ENCODE assay signal across 8 cellular contexts in genomic region chr19:2618611-2619010, GRCh38.
DNase-seq lines count a peak whose midpoint lies in the region; ATAC-seq, FAIRE-seq and TF ChIP-seq lines count a peak whose summit lies in the region.

No MANE protein-coding gene starts in this region.

- H3K9ac ChIP-seq in PC-3 (ENCODE audit: low read length), result peak overlapping the region; percentile 21; the same call in 1 of the 2 replicates
- no peak overlapping the region for H3K9ac ChIP-seq in keratinocyte (ENCODE audit: control insufficient read depth, extremely low read depth, insufficient read depth, low read length)

- H3K79me2 ChIP-seq in PC-3 (ENCODE audit: low read length), result no peaks in the 10 kb centered on the region
- H3K79me2 ChIP-seq in keratinocyte (ENCODE audit: control insufficient read depth, insufficient read depth, low read length), result no peaks in the 10 kb centered on the region

- H3K4me3 ChIP-seq in PC-3 (ENCODE audit: low read length) (no peak overlapping the region), keratinocyte (ENCODE audit: control insufficient read depth in 2 of 3, extremely low read depth in 1 of 3, insufficient read depth in 2 of 3, low read depth in 1 of 3, low read length in 3 of 3) (no peak overlapping the region), Caco-2 (ENCODE audit: low read depth, low read length) (no peak overlapping the region)

- H3K4me2 ChIP-seq in PC-3 (ENCODE audit: low read length), result peak overlapping the region; percentile 77
- H3K4me2 ChIP-seq in keratinocyte (ENCODE audit: control insufficient read depth, extremely low read depth, insufficient read depth, low read depth, low read length), result peak overlapping the region; percentile 12

- H3K9me3 Mint-ChIP-seq in CD4-positive, alpha-beta T cell, result no peaks in the 10 kb centered on the region
- H3K9me3 Mint-ChIP-seq in Caco-2 (ENCODE audit: unreplicated experiment), result no peaks in the 10 kb centered on the region

- no TSS peak for BruUV-seq in PC-3 (replicated peaks; lab: Mats Ljungman, UMichigan)
- no TSS peak for BruUV-seq in Caco-2 (replicated peaks; lab: Mats Ljungman, UMichigan)

- no peaks in the 10 kb centered on the region for H3K27me3 Mint-ChIP-seq in CD4-positive, alpha-beta T cell
- H3K27me3 Mint-ChIP-seq in Caco-2 (ENCODE audit: insufficient read depth, unreplicated experiment), result no peaks in the 10 kb centered on the region

- intact Hi-C loops in CD4-positive, alpha-beta T cell (cut with DNase I, micrococcal nuclease), result loop anchor here (10.0 kb wide), 2 partner anchors 344 to 384 kb away; partner anchors contain the start of genes PLEKHJ1 (in 1 of the 2) and SF3A2 (in 1 of the 2)
- intact Hi-C loops in PC-3 (cut with micrococcal nuclease), result no loop called here
- intact Hi-C loops in Caco-2 (cut with micrococcal nuclease; ENCODE audit: unreplicated experiment), result no loop called here

- no peaks in the 10 kb centered on the region for H3K9me3 ChIP-seq in CD4-positive, alpha-beta T cell (ENCODE audit: control insufficient read depth, low read length)
- no peaks in the 10 kb centered on the region for H3K9me3 ChIP-seq in PC-3 (ENCODE audit: low read length)
- H3K9me3 ChIP-seq in keratinocyte (ENCODE audit: control insufficient read depth, low read depth, low read length), result no peaks in the 10 kb centered on the region
- H3K9me3 ChIP-seq in Caco-2, result 0 out of 2 replicates have a peak, but pooled peaks cover 5% of the 10 kb centered on the region

- H3K9me2 ChIP-seq in PC-3 (replicated peaks; ENCODE audit: low read length), result no peaks in the 10 kb centered on the region

- no peaks in the 10 kb centered on the region for H4K20me1 ChIP-seq in PC-3 (ENCODE audit: low read length)
- H4K20me1 ChIP-seq in keratinocyte (ENCODE audit: control insufficient read depth, extremely low read depth, insufficient read depth, low read length), result no peaks in the 10 kb centered on the region

- peak; percentile 39 for FAIRE-seq in keratinocyte (lab: Jason Lieb, UNC)

- no peaks in the 10 kb centered on the region for H3K9me1 ChIP-seq in keratinocyte (ENCODE audit: control insufficient read depth, extremely low read depth, insufficient read depth, low read length)

- peaks cover 27% of the 10 kb centered on the region for H3K4me1 ChIP-seq in PC-3 (ENCODE audit: insufficient read depth, low read length)
- H3K4me1 ChIP-seq in keratinocyte (ENCODE audit: control insufficient read depth, extremely low read depth, insufficient read depth, low read length), result peaks cover 29% of the 10 kb centered on the region
- H3K4me1 ChIP-seq in Caco-2, result no peaks in the 10 kb centered on the region

- no peaks in the 10 kb centered on the region for H3K36me3 Mint-ChIP-seq in CD4-positive, alpha-beta T cell (ENCODE audit: low read depth)
- no peaks in the 10 kb centered on the region for H3K36me3 Mint-ChIP-seq in Caco-2 (ENCODE audit: insufficient read depth, unreplicated experiment)

- H3F3A ChIP-seq in PC-3 (ENCODE audit: low read length, unreplicated experiment), result no peaks in the 10 kb centered on the region

- H3K4me3 Mint-ChIP-seq in CD4-positive, alpha-beta T cell, result peak overlapping the region; percentile 87
- H3K4me3 Mint-ChIP-seq in Caco-2 (ENCODE audit: unreplicated experiment), result no peak overlapping the region

- no peaks in the 10 kb centered on the region for H3K36me3 ChIP-seq in PC-3 (ENCODE audit: low read depth, low read length)
- H3K36me3 ChIP-seq in keratinocyte (ENCODE audit: control insufficient read depth in 2 of 2, extremely low read depth in 1 of 2, insufficient read depth in 2 of 2, low read length in 2 of 2), result no peaks in the 10 kb centered on the region
- H3K36me3 ChIP-seq in Caco-2 (ENCODE audit: control insufficient read depth, insufficient read depth, low read length), result no peaks in the 10 kb centered on the region

- peaks cover 65% of the 10 kb centered on the region for H3K4me1 Mint-ChIP-seq in CD4-positive, alpha-beta T cell (ENCODE audit: low read depth)
- H3K4me1 Mint-ChIP-seq in Caco-2 (ENCODE audit: low read depth, unreplicated experiment), result no peaks in the 10 kb centered on the region

- H3K27me3 ChIP-seq in CD4-positive, alpha-beta T cell (ENCODE audit: control insufficient read depth, insufficient read depth, low read length), result no peaks in the 10 kb centered on the region
- H3K27me3 ChIP-seq in PC-3 (ENCODE audit: low read length) (no peaks in the 10 kb centered on the region), keratinocyte (ENCODE audit: control insufficient read depth, extremely low read depth, insufficient read depth, low read length) (no peaks in the 10 kb centered on the region), Caco-2 (replicated peaks; ENCODE audit: control insufficient read depth, insufficient read depth, low read length) (no peaks in the 10 kb centered on the region)

- CTCF ChIA-PET in CD4-positive, alpha-beta T cell (lab: Charles Lee), result interaction anchor here (0.9 to 4.5 kb wide), 5 partner anchors 18 to 142 kb away, joined by 3 to 59 read pairs (median 5); partner anchors contain the start of gene GADD45B
- CTCF ChIA-PET in PC-3 (lab: Charles Lee), result interaction anchor here (0.6 to 1.2 kb wide), 3 partner anchors 19 to 144 kb away, joined by 3 to 4 read pairs (median 3); no protein-coding TSS in a partner anchor
- CTCF ChIA-PET in Caco-2 (lab: Charles Lee), result no interaction called here

- ATAC-seq in CD4-positive, alpha-beta T cell (ENCODE audit: poor library complexity), result peak; percentile 27
- ATAC-seq in PC-3 (peak; percentile 69), HG02571 (IDR thresholded peaks at IDR 0.05; ENCODE audit: unreplicated experiment) (no peak)

- TF ChIP-seq CTCF in CD4-positive, alpha-beta T cell (IDR thresholded peaks at IDR 0.05), result no peak
- TF ChIP-seq CTCF in PC-3 (conservative IDR thresholded peaks at IDR 0.05; ENCODE audit: low read depth, low read length) (no peak), keratinocyte (optimal IDR thresholded peaks at IDR 0.05 in 1 of 3, IDR thresholded peaks at IDR 0.05 in 1 of 3, conservative IDR thresholded peaks at IDR 0.05 in 1 of 3; ENCODE audit: extremely low read depth in 1 of 3, insufficient read depth in 2 of 3, low read length in 3 of 3) (no peak), Caco-2 (IDR thresholded peaks at IDR 0.05; ENCODE audit: insufficient read depth in 1 of 2, low read depth in 1 of 2, low read length in 1 of 2, severe bottlenecking in 1 of 2, unreplicated experiment in 1 of 2) (no peak)

- POLR2A ChIA-PET in CD4-positive, alpha-beta T cell (lab: Charles Lee), result interaction anchor here (0.9 to 11.7 kb wide), 6 partner anchors 18 to 191 kb away, joined by 3 to 272 read pairs (median 5); partner anchors contain the start of genes GADD45B, LMNB2 and TIMM13
- POLR2A ChIA-PET in PC-3 (lab: Charles Lee; ENCODE audit: unreplicated experiment), result interaction anchor here (0.6 kb wide), 2 partner anchors 141 to 142 kb away, joined by 3 to 5 read pairs; no protein-coding TSS in a partner anchor
- POLR2A ChIA-PET in Caco-2 (lab: Charles Lee), result no interaction called here

- peak; percentile 40 to 72 (median 59) for DNase-seq in CD4-positive, alpha-beta T cell
- DNase-seq in PC-3, result peak; percentile 75
- peak; percentile 40 for DNase-seq in activated T-helper 1 cell treated with Interleukin-2 at 50 U/mL for 16 hours (ENCODE audit: low read depth)
- DNase-seq in keratinocyte (ENCODE audit: low read depth, low spot score), result no peak
- peak; percentile 39 to 58 for DNase-seq in stimulated activated CD8-positive, alpha-beta memory T cell treated with anti-CD3 and anti-CD28 coated beads, Interleukin-7, amount 100 ng/mL, for 1 hour (ENCODE audit: low read depth in 2 of 2)
- DNase-seq in Caco-2, result no peak
- DNase-seq in NCI-H2107 (lab: John Stamatoyannopoulos, UW), result no peak

- peak overlapping the region; percentile 61 for H3K27ac ChIP-seq in CD4-positive, alpha-beta T cell (ENCODE audit: low read depth, low read length)
- peak overlapping the region; percentile 68 for H3K27ac ChIP-seq in PC-3 (ENCODE audit: low read length)
- peak overlapping the region; percentile 36 for H3K27ac ChIP-seq in keratinocyte (ENCODE audit: control insufficient read depth, insufficient read depth, low read length)

- H2AFZ ChIP-seq in PC-3 (ENCODE audit: low read length) (peak overlapping the region; percentile 37; the same call in 1 of the 2 replicates), keratinocyte (ENCODE audit: control insufficient read depth, low read length) (no peak overlapping the region)

- dilution Hi-C loops in keratinocyte (cut with MboI; ENCODE audit: extremely low pct_ligation_motif_present, low sequenced_read_pairs), result no loop called here

- H3K27ac Mint-ChIP-seq in CD4-positive, alpha-beta T cell, result peak overlapping the region; percentile 92
- no peak overlapping the region for H3K27ac Mint-ChIP-seq in Caco-2 (ENCODE audit: unreplicated experiment)

Comparison
In these comparisons a context has a peak if more than half of its experiments do, and no peak if none do; other contexts are left out.
1. DNase-seq: peak in CD4-positive, alpha-beta T cell (10 of 10), PC-3 (single experiment), activated T-helper 1 cell treated with Interleukin-2 at 50 U/mL for 16 hours (single experiment) and stimulated activated CD8-positive, alpha-beta memory T cell treated with anti-CD3 and anti-CD28 coated beads, Interleukin-7, amount 100 ng/mL, for 1 hour (2 of 2); none in keratinocyte (single experiment), Caco-2 (0 of 2) and NCI-H2107 (single experiment).
2. intact Hi-C loops: an anchor here in CD4-positive, alpha-beta T cell (10.0 kb wide); none called in PC-3 and Caco-2.
3. Peak in every context shown above with its lines, with median percentiles within 50 percentile points of each other: H3K27ac ChIP-seq.